ENCODE assay signal across 8 cellular contexts in the genomic region with DNA sequence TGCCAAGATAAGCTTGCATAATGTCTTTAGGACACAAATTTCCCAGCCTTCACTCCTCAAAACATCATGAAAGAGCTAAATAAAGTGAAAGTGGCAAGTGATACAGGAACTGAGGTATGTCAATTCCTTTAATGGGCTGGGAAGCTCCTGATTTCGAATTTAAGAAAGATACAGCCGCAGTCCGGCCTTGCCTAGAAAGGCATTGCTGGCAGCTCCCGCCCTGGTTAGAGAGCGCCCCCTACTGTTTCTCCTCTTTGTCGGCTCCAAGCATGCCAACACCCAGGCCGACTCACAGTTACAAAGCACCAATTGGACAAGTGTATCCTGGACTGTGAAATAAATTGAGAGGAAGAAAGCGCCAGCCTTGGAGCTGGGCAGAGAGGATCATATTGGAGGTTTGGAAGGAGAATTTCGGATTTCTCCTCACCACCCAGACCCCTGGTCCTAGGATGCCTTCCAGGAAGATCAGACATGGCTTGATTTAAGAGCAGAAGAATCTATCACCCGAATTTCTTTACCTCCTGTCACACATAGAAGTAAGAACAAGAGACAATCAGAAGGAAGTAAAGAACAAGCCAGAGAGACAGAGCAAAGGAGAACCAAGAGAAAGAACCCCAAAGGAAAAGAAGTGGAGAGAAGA.
A peak's percentile ranks its signal among the peaks of the same experiment; 100 is the strongest.
DNase-seq lines count a peak whose midpoint lies in the region; ATAC-seq, FAIRE-seq and TF ChIP-seq lines count a peak whose summit lies in the region.

No MANE protein-coding gene starts in this region.

- TF ChIP-seq CTCF in AG09309 (IDR thresholded peaks at IDR 0.05; ENCODE audit: control insufficient read depth, insufficient read depth, low read depth, low read length, missing control alignments) = peak; percentile 98
- TF ChIP-seq CTCF in WTC11 (IDR thresholded peaks at IDR 0.05) = peak; percentile 91
- peak; percentile 97 for TF ChIP-seq CTCF in cardiac fibroblast (IDR thresholded peaks at IDR 0.05; ENCODE audit: low read depth, low read length)
- TF ChIP-seq CTCF in keratinocyte (optimal IDR thresholded peaks at IDR 0.05 in 1 of 3, IDR thresholded peaks at IDR 0.05 in 1 of 3, conservative IDR thresholded peaks at IDR 0.05 in 1 of 3; ENCODE audit: extremely low read depth in 1 of 3, insufficient read depth in 2 of 3, low read length in 3 of 3) = peak; percentile 90 to 97 (median 91)

- peaks cover 2% of the 10 kb centered on the region; the same call in 1 of the 2 replicates for H3K27me3 Mint-ChIP-seq in WTC11 (ENCODE audit: low read depth)

- peak; percentile 67 for DNase-seq in AG09309 (ENCODE audit: low read depth)
- DNase-seq in NCI-H2196 treated with DMSO at 0.1 percent for 48 hours (lab: John Stamatoyannopoulos, UW; ENCODE audit: unreplicated experiment) = peak; percentile 17
- peak; percentile 87 for DNase-seq in WTC11 (ENCODE audit: low spot score)
- DNase-seq in cardiac fibroblast (ENCODE audit: low read depth in 2 of 2) = peak; percentile 91 to 93
- no peak for DNase-seq in keratinocyte (ENCODE audit: low read depth, low spot score)
- peak; percentile 79 to 82 for DNase-seq in stimulated activated CD4-positive, alpha-beta T cell treated with anti-CD3 and anti-CD28 coated beads, Interleukin-15, amount 100 ng/mL, for 48 hours (ENCODE audit: low read depth in 2 of 2)

- H3K4me3 ChIP-seq in AG09309 (ENCODE audit: control insufficient read depth, low read depth, low read length) (no peak overlapping the region), cardiac fibroblast (replicated peaks in 1 of 2; ENCODE audit: low read depth in 2 of 2, low read length in 2 of 2) (no peak overlapping the region), keratinocyte (ENCODE audit: control insufficient read depth in 2 of 3, extremely low read depth in 1 of 3, insufficient read depth in 2 of 3, low read depth in 1 of 3, low read length in 3 of 3) (no peak overlapping the region)

- H3K9me3 Mint-ChIP-seq in WTC11 = no peaks in the 10 kb centered on the region

- CTCF ChIA-PET in WTC11 (lab: Charles Lee) = interaction anchor here (0.6 to 7.1 kb wide), 70 partner anchors 8 to 721 kb away, joined by 3 to 143 read pairs (median 4); a partner anchor contains a TSS

- H4K20me1 ChIP-seq in keratinocyte (ENCODE audit: control insufficient read depth, extremely low read depth, insufficient read depth, low read length) = no peaks in the 10 kb centered on the region

- no peaks in the 10 kb centered on the region for H3K4me1 Mint-ChIP-seq in WTC11

- dilution Hi-C loops in keratinocyte (cut with MboI; ENCODE audit: extremely low pct_ligation_motif_present, low sequenced_read_pairs) = no loop called here

- H3K9ac ChIP-seq in keratinocyte (ENCODE audit: control insufficient read depth, extremely low read depth, insufficient read depth, low read length) = no peak overlapping the region

- H3K36me3 Mint-ChIP-seq in WTC11 = no peaks in the 10 kb centered on the region

- ATAC-seq in GM18873 (IDR thresholded peaks at IDR 0.05; ENCODE audit: low FRiP score, unreplicated experiment) (peak; percentile 74), HG03139 (IDR thresholded peaks at IDR 0.05; ENCODE audit: unreplicated experiment) (peak; percentile 70), WTC11 (peak; percentile 99)

- H3K4me1 ChIP-seq in keratinocyte (ENCODE audit: control insufficient read depth, extremely low read depth, insufficient read depth, low read length) = peaks cover 3% of the 10 kb centered on the region

- peak; percentile 77 for FAIRE-seq in keratinocyte (lab: Jason Lieb, UNC)

- no peak overlapping the region for H3K27ac ChIP-seq in keratinocyte (ENCODE audit: control insufficient read depth, insufficient read depth, low read length)

- H3K79me2 ChIP-seq in keratinocyte (ENCODE audit: control insufficient read depth, insufficient read depth, low read length) = no peaks in the 10 kb centered on the region

- POLR2A ChIA-PET in WTC11 (lab: Charles Lee) = no interaction called here

- H3K27me3 ChIP-seq in keratinocyte (ENCODE audit: control insufficient read depth, extremely low read depth, insufficient read depth, low read length) = no peaks in the 10 kb centered on the region

- H3K27ac Mint-ChIP-seq in WTC11 = no peak overlapping the region

- no peak overlapping the region for H3K4me3 Mint-ChIP-seq in WTC11

- peak overlapping the region; percentile 43 for H2AFZ ChIP-seq in keratinocyte (ENCODE audit: control insufficient read depth, low read length)

- no peaks in the 10 kb centered on the region for H3K9me1 ChIP-seq in keratinocyte (ENCODE audit: control insufficient read depth, extremely low read depth, insufficient read depth, low read length)

- H3K36me3 ChIP-seq in keratinocyte (ENCODE audit: control insufficient read depth in 2 of 2, extremely low read depth in 1 of 2, insufficient read depth in 2 of 2, low read length in 2 of 2) = no peaks in the 10 kb centered on the region

- H3K9me3 ChIP-seq in keratinocyte (ENCODE audit: control insufficient read depth, low read depth, low read length) = no peaks in the 10 kb centered on the region

- H3K4me2 ChIP-seq in keratinocyte (ENCODE audit: control insufficient read depth, extremely low read depth, insufficient read depth, low read depth, low read length) = peak overlapping the region; percentile 23

TF ChIP-seq in WTC11, 78 proteins besides CTCF, POLR2A, EP300 and RAD21 (continues in another document):
- TF ChIP-seq, protein P1, sequence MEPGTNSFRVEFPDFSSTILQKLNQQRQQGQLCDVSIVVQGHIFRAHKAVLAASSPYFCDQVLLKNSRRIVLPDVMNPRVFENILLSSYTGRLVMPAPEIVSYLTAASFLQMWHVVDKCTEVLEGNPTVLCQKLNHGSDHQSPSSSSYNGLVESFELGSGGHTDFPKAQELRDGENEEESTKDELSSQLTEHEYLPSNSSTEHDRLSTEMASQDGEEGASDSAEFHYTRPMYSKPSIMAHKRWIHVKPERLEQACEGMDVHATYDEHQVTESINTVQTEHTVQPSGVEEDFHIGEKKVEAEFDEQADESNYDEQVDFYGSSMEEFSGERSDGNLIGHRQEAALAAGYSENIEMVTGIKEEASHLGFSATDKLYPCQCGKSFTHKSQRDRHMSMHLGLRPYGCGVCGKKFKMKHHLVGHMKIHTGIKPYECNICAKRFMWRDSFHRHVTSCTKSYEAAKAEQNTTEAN (CRISPR knock-in tag; IDR thresholded peaks at IDR 0.05) = no peak
- TF ChIP-seq, protein P2, sequence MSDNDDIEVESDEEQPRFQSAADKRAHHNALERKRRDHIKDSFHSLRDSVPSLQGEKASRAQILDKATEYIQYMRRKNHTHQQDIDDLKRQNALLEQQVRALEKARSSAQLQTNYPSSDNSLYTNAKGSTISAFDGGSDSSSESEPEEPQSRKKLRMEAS (CRISPR knock-in tag; IDR thresholded peaks at IDR 0.05) = no peak
- TF ChIP-seq OVOL2 (CRISPR knock-in tag; IDR thresholded peaks at IDR 0.05; ENCODE audit: borderline replicate concordance) = no peak
- TF ChIP-seq, protein P3, sequence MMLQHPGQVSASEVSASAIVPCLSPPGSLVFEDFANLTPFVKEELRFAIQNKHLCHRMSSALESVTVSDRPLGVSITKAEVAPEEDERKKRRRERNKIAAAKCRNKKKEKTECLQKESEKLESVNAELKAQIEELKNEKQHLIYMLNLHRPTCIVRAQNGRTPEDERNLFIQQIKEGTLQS (CRISPR knock-in tag; conservative IDR thresholded peaks at IDR 0.05) = no peak
- no peak for TF ChIP-seq ETV6 (CRISPR knock-in tag; IDR thresholded peaks at IDR 0.05)
- TF ChIP-seq, protein P4, sequence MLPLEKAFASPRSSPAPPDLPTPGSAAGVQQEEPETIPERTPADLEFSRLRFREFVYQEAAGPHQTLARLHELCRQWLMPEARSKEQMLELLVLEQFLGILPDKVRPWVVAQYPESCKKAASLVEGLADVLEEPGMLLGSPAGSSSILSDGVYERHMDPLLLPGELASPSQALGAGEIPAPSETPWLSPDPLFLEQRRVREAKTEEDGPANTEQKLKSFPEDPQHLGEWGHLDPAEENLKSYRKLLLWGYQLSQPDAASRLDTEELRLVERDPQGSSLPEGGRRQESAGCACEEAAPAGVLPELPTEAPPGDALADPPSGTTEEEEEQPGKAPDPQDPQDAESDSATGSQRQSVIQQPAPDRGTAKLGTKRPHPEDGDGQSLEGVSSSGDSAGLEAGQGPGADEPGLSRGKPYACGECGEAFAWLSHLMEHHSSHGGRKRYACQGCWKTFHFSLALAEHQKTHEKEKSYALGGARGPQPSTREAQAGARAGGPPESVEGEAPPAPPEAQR (CRISPR knock-in tag; IDR thresholded peaks at IDR 0.05) = no peak
- no peak for TF ChIP-seq FOXK1 (CRISPR knock-in tag; IDR thresholded peaks at IDR 0.05)
- TF ChIP-seq, protein P5, sequence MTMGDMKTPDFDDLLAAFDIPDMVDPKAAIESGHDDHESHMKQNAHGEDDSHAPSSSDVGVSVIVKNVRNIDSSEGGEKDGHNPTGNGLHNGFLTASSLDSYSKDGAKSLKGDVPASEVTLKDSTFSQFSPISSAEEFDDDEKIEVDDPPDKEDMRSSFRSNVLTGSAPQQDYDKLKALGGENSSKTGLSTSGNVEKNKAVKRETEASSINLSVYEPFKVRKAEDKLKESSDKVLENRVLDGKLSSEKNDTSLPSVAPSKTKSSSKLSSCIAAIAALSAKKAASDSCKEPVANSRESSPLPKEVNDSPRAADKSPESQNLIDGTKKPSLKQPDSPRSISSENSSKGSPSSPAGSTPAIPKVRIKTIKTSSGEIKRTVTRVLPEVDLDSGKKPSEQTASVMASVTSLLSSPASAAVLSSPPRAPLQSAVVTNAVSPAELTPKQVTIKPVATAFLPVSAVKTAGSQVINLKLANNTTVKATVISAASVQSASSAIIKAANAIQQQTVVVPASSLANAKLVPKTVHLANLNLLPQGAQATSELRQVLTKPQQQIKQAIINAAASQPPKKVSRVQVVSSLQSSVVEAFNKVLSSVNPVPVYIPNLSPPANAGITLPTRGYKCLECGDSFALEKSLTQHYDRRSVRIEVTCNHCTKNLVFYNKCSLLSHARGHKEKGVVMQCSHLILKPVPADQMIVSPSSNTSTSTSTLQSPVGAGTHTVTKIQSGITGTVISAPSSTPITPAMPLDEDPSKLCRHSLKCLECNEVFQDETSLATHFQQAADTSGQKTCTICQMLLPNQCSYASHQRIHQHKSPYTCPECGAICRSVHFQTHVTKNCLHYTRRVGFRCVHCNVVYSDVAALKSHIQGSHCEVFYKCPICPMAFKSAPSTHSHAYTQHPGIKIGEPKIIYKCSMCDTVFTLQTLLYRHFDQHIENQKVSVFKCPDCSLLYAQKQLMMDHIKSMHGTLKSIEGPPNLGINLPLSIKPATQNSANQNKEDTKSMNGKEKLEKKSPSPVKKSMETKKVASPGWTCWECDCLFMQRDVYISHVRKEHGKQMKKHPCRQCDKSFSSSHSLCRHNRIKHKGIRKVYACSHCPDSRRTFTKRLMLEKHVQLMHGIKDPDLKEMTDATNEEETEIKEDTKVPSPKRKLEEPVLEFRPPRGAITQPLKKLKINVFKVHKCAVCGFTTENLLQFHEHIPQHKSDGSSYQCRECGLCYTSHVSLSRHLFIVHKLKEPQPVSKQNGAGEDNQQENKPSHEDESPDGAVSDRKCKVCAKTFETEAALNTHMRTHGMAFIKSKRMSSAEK (CRISPR knock-in tag; IDR thresholded peaks at IDR 0.05; ENCODE audit: borderline replicate concordance) = no peak
- TF ChIP-seq ZNF232 (CRISPR knock-in tag; IDR thresholded peaks at IDR 0.05) = no peak
- TF ChIP-seq JUN (CRISPR knock-in tag; IDR thresholded peaks at IDR 0.05) = no peak
